Comparison of ENCODE assay signal across 26 cellular contexts in the genomic region with DNA sequence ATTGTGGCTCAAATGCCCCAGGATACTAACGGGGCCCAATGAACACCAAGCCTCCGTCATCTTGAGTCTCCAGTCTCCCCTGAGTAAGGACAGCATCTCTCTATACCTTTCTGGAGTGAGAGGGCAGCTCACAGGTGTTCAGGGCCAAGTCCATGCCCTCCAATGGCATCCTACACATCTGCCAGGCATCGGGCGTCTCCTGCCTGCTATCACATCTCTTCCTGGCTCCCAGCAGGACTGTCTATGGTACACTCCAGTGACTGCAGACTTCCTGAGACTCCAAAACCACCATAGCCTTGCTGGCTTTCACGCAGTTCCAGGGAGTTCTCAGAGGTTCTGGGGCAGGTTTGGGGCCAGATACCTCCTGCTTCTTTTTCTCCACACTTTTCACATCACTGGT. TPM values are rescaled to one million over a fixed set of nuclear protein-coding genes. Genes with fewer than 3 reads are reported as not detected.
"Had no signal": no experiment of that assay in that cellular context is flagged by ENCODE, and none has a peak within 500 bp of the region (broad histone marks: within the 10 kb centered on the region; RNA-seq: fewer than 3 reads in every experiment).

No MANE protein-coding gene starts in this region.

- H3K27ac ChIP-seq: breast epithelium, SJSA1 had no signal

- H3K27me3 ChIP-seq: breast epithelium had no signal

- H3K36me3 Mint-ChIP-seq: activated naive CD4-positive, alpha-beta T cell treated with anti-CD3 and anti-CD28 coated beads, Interleukin-2, amount 50 U/mL, for 24 hours had no signal

- H3K9me3 ChIP-seq: breast epithelium, SJSA1 had no signal

- H3K27ac Mint-ChIP-seq: activated B cell treated with CpG ODN at 0.5 μM for 24 hours; activated CD4-positive, alpha-beta T cell treated with anti-CD3 and anti-CD28 coated beads, Interleukin-2, amount 10 ng/mL, durations not matched to agents 24 days and 14 days; activated naive CD4-positive, alpha-beta T cell treated with anti-CD3 and anti-CD28 coated beads, Interleukin-2, amount 50 U/mL, for 24 hours; T-helper 1 cell treated with Interleukin-12 subunit alpha and Interleukin-12 subunit beta and Interleukin-4 antibody, amounts not matched to agents 30 μg/mL and 1 μg/mL, for 36 hours had no signal

- H3K9me3 Mint-ChIP-seq: activated B cell treated with CpG ODN at 0.5 μM for 24 hours; activated CD4-positive, alpha-beta T cell treated with anti-CD3 and anti-CD28 coated beads, Interleukin-2, amount 10 ng/mL, durations not matched to agents 24 days and 14 days; activated naive CD4-positive, alpha-beta T cell treated with anti-CD3 and anti-CD28 coated beads, Interleukin-2, amount 50 U/mL, for 24 hours; activated T-helper 2 cell treated with anti-CD3 and anti-CD28 coated beads, Interferon-gamma antibody, Interleukin-2, Interleukin-4, amounts not matched to agents 10 μg/mL and 5 μg/mL and 100 μg/mL, durations not matched to agents 14 hours and 24 hours and 36 hours; T-helper 1 cell treated with Interleukin-12 subunit alpha and Interleukin-12 subunit beta and Interleukin-4 antibody, amounts not matched to agents 30 μg/mL and 1 μg/mL, for 36 hours had no signal

- H3K4me3 Mint-ChIP-seq: activated B cell treated with CpG ODN at 0.5 μM for 24 hours; activated CD4-positive, alpha-beta T cell treated with anti-CD3 and anti-CD28 coated beads, Interleukin-2, amount 10 ng/mL, durations not matched to agents 24 days and 14 days; activated naive CD4-positive, alpha-beta T cell treated with anti-CD3 and anti-CD28 coated beads, Interleukin-2, amount 50 U/mL, for 24 hours; T-helper 1 cell treated with Interleukin-12 subunit alpha and Interleukin-12 subunit beta and Interleukin-4 antibody, amounts not matched to agents 30 μg/mL and 1 μg/mL, for 36 hours had no signal

- ATAC-seq: K562, SK-N-SH treated with all-trans-retinoic acid at 6 μM for 48 hours had no signal

- H3K27me3 Mint-ChIP-seq: activated B cell treated with CpG ODN at 0.5 μM for 24 hours; activated naive CD4-positive, alpha-beta T cell treated with anti-CD3 and anti-CD28 coated beads, Interleukin-2, amount 50 U/mL, for 24 hours had no signal

- DNase-seq: activated B cell treated with CpG ODN at 0.5 μM for 24 hours; activated CD4-positive, alpha-beta T cell treated with anti-CD3 and anti-CD28 coated beads for 1 hour; activated CD4-positive, alpha-beta T cell treated with anti-CD3 and anti-CD28 coated beads, Interleukin-2, amount 50 U/mL, for 48 hours; activated naive CD4-positive, alpha-beta T cell; activated T-cell treated with anti-CD3 and anti-CD28 coated beads for 4 hours; activated T-cell treated with anti-CD3 and anti-CD28 coated beads, Interleukin-2, amount 50 U/mL, for 48 hours; aorta; Karpas-422; MM.1S; NCI-H1105; NCI-H1436; NCI-H1694 treated with DMSO at 0.1 percent for 48 hours; NCI-H2029 treated with DMSO at 0.1 percent for 48 hours; NCI-H345; NCI-H510A; NCI-H526 treated with DMSO at 0.1 percent for 48 hours; SHP77; T1000 had no signal

RNA-seq across cellular contexts. Expression of a gene that starts 28.3 kb away (rescaled TPM):
- total RNA-seq: K562, SJSA1 had no signal
